In the genomic region with DNA sequence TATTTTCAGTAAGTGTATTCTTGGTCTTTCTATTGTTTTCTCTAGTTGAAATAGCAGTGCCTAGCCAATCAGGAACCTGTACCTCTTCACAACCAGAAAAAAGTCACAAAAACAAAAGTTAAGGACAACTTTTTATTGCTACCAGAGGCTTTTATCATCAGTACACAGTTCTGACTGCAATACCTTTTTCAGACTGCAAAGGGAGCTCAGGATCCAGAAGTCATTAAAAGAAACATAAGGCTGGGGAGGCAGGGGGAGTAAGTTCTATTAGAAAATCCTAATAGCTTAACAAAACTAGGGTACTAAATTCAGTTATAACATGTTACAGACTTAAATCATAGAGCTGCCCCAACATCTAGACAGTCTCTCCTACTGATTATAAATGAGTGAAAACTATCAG, we compare ENCODE assay signal across 8 cellular contexts. TPM values are rescaled to one million over a fixed set of nuclear protein-coding genes. Genes with fewer than 3 reads are reported as not detected.
DNase-seq lines count a peak whose midpoint lies in the region; ATAC-seq and TF ChIP-seq lines count a peak whose summit lies in the region.

No MANE protein-coding gene starts in this region.

- H3K9me3 Mint-ChIP-seq in natural killer cell treated with Interleukin-12 subunit alpha and Interleukin-12 subunit beta and Interleukin-15 and Interleukin-18, amount 100 ng/mL, for 72 hours: no peaks in the 10 kb centered on the region
- no peaks in the 10 kb centered on the region for H3K9me3 Mint-ChIP-seq in activated T-helper 1 cell treated with anti-CD3 and anti-CD28 coated beads, Interleukin-12 subunit alpha, Interleukin-12 subunit beta, Interleukin-2, Interleukin-4 antibody, amounts not matched to agents 30 ng/mL and 10 ng/mL and 1 ng/mL, durations not matched to agents 14 hours and 24 hours and 36 hours

- peaks cover 17% of the 10 kb centered on the region for H3K36me3 Mint-ChIP-seq in natural killer cell treated with Interleukin-12 subunit alpha and Interleukin-12 subunit beta and Interleukin-15 and Interleukin-18, amount 100 ng/mL, for 72 hours
- peaks cover 40% of the 10 kb centered on the region for H3K36me3 Mint-ChIP-seq in activated T-helper 1 cell treated with anti-CD3 and anti-CD28 coated beads, Interleukin-12 subunit alpha, Interleukin-12 subunit beta, Interleukin-2, Interleukin-4 antibody, amounts not matched to agents 30 ng/mL and 10 ng/mL and 1 ng/mL, durations not matched to agents 14 hours and 24 hours and 36 hours (ENCODE audit: low read depth)

- peak; percentile 39 to 44 for TF ChIP-seq CTCF in mammary epithelial cell (conservative IDR thresholded peaks at IDR 0.05 in 1 of 2, IDR thresholded peaks at IDR 0.05 in 1 of 2; ENCODE audit: extremely low read depth in 1 of 2, insufficient read depth in 1 of 2, low read depth in 1 of 2, low read length in 2 of 2)

- no peaks in the 10 kb centered on the region for H3K9me3 ChIP-seq in mammary epithelial cell (replicated peaks; ENCODE audit: insufficient read depth, low read length)

- dilution Hi-C loops in mammary epithelial cell (cut with HindIII; ENCODE audit: low sequenced_read_pairs): no loop called here

- no peak overlapping the region for H3K27ac ChIP-seq in mammary epithelial cell (ENCODE audit: insufficient read depth, low read depth, low read length)

- ATAC-seq in natural killer cell treated with Interleukin-12 subunit alpha and Interleukin-12 subunit beta and Interleukin-15 and Interleukin-18, amount 100 ng/mL, for 72 hours: no peak

- H3K9ac ChIP-seq in mammary epithelial cell (ENCODE audit: insufficient read depth, low read length): no peak overlapping the region

- H3K4me1 Mint-ChIP-seq in natural killer cell treated with Interleukin-12 subunit alpha and Interleukin-12 subunit beta and Interleukin-15 and Interleukin-18, amount 100 ng/mL, for 72 hours (ENCODE audit: low read depth in 2 of 2): peaks cover 5 to 12% of the 10 kb centered on the region in 2 donors
- H3K4me1 Mint-ChIP-seq in activated T-helper 1 cell treated with anti-CD3 and anti-CD28 coated beads, Interleukin-12 subunit alpha, Interleukin-12 subunit beta, Interleukin-2, Interleukin-4 antibody, amounts not matched to agents 30 ng/mL and 10 ng/mL and 1 ng/mL, durations not matched to agents 14 hours and 24 hours and 36 hours (ENCODE audit: low read depth): peaks cover under 1% of the 10 kb centered on the region

- H3K79me2 ChIP-seq in mammary epithelial cell (ENCODE audit: insufficient read depth, low read length): peaks cover 25% of the 10 kb centered on the region

- H3K4me2 ChIP-seq in mammary epithelial cell (ENCODE audit: insufficient read depth, low read depth, low read length): no peak overlapping the region

- H2AFZ ChIP-seq in mammary epithelial cell (ENCODE audit: low read depth, low read length): no peak overlapping the region

- CTCF ChIA-PET in mammary epithelial cell (lab: Charles Lee; ENCODE audit: low non-redundant PET): interaction anchor here (0.7 kb wide), 1 partner anchor 82 kb away, joined by 4 read pairs; no protein-coding TSS in a partner anchor

- H3K36me3 ChIP-seq in mammary epithelial cell (ENCODE audit: insufficient read depth, low read length): peaks cover 25% of the 10 kb centered on the region

- intact Hi-C loops in mammary epithelial cell (cut with micrococcal nuclease): loop anchor here (1.0 kb wide), 1 partner anchor 156 kb away; no protein-coding TSS in a partner anchor
- intact Hi-C loops in activated T-helper 1 cell treated with anti-CD3 and anti-CD28 coated beads, Interleukin-12 subunit alpha, Interleukin-12 subunit beta, Interleukin-2, Interleukin-4 antibody, amounts not matched to agents 30 ng/mL and 10 ng/mL and 1 ng/mL, durations not matched to agents 14 hours and 24 hours and 36 hours (cut with micrococcal nuclease): loop anchor here (1.0 to 10.0 kb wide), 2 partner anchors 156 to 292 kb away; no protein-coding TSS in a partner anchor

- H3K27me3 ChIP-seq in mammary epithelial cell (ENCODE audit: insufficient read depth, low read length): no peaks in the 10 kb centered on the region

- peak overlapping the region; percentile 6 to 29 for H3K27ac Mint-ChIP-seq in natural killer cell treated with Interleukin-12 subunit alpha and Interleukin-12 subunit beta and Interleukin-15 and Interleukin-18, amount 100 ng/mL, for 72 hours
- H3K27ac Mint-ChIP-seq in activated T-helper 1 cell treated with anti-CD3 and anti-CD28 coated beads, Interleukin-12 subunit alpha, Interleukin-12 subunit beta, Interleukin-2, Interleukin-4 antibody, amounts not matched to agents 30 ng/mL and 10 ng/mL and 1 ng/mL, durations not matched to agents 14 hours and 24 hours and 36 hours: no peak overlapping the region

- no peak overlapping the region for H3K4me3 ChIP-seq in mammary epithelial cell (replicated peaks in 1 of 3; ENCODE audit: insufficient read depth in 1 of 3, low read depth in 2 of 3, low read length in 3 of 3)

- DNase-seq in ELR (ENCODE audit: low read depth): peak; percentile 58
- DNase-seq in Kasumi-1 (lab: John Stamatoyannopoulos, UW): peak; percentile 67 to 68
- DNase-seq in mammary epithelial cell: no peak
- DNase-seq in natural killer cell treated with Interleukin-12 subunit alpha and Interleukin-12 subunit beta and Interleukin-15 and Interleukin-18, amount 100 ng/mL, for 72 hours (ENCODE audit: low spot score): no peak
- no peak for DNase-seq in COR-L47 (lab: John Stamatoyannopoulos, UW)
- no peak for DNase-seq in activated T-helper 1 cell treated with anti-CD3 and anti-CD28 coated beads, Interleukin-12 subunit alpha, Interleukin-12 subunit beta, Interleukin-2, Interleukin-4 antibody, amounts not matched to agents 30 ng/mL and 10 ng/mL and 1 ng/mL, durations not matched to agents 14 hours and 24 hours and 36 hours (ENCODE audit: low spot score)
- no peak for DNase-seq in NCI-H524 (lab: John Stamatoyannopoulos, UW)
- no peak for DNase-seq in NCI-H524 treated with DMSO at 0.1 percent for 48 hours (lab: John Stamatoyannopoulos, UW)

- H4K20me1 ChIP-seq in mammary epithelial cell (ENCODE audit: insufficient read depth, low read length): no peaks in the 10 kb centered on the region

- no TSS peak for BruUV-seq in mammary epithelial cell (replicated peaks; lab: Mats Ljungman, UMichigan)

- peaks cover 13% of the 10 kb centered on the region for H3K4me1 ChIP-seq in mammary epithelial cell (ENCODE audit: insufficient read depth, low read length)

- no peaks in the 10 kb centered on the region for H3K27me3 Mint-ChIP-seq in natural killer cell treated with Interleukin-12 subunit alpha and Interleukin-12 subunit beta and Interleukin-15 and Interleukin-18, amount 100 ng/mL, for 72 hours
- no peaks in the 10 kb centered on the region for H3K27me3 Mint-ChIP-seq in activated T-helper 1 cell treated with anti-CD3 and anti-CD28 coated beads, Interleukin-12 subunit alpha, Interleukin-12 subunit beta, Interleukin-2, Interleukin-4 antibody, amounts not matched to agents 30 ng/mL and 10 ng/mL and 1 ng/mL, durations not matched to agents 14 hours and 24 hours and 36 hours (ENCODE audit: insufficient read depth)

- in situ Hi-C loops in mammary epithelial cell (cut with MboI; ENCODE audit: low sequenced_read_pairs in 2 of 2): loop anchor here (10.0 to 25.0 kb wide), 3 partner anchors 158 to 535 kb away; no protein-coding TSS in a partner anchor

- H3K4me3 Mint-ChIP-seq in natural killer cell treated with Interleukin-12 subunit alpha and Interleukin-12 subunit beta and Interleukin-15 and Interleukin-18, amount 100 ng/mL, for 72 hours: no peak overlapping the region
- no peak overlapping the region for H3K4me3 Mint-ChIP-seq in activated T-helper 1 cell treated with anti-CD3 and anti-CD28 coated beads, Interleukin-12 subunit alpha, Interleukin-12 subunit beta, Interleukin-2, Interleukin-4 antibody, amounts not matched to agents 30 ng/mL and 10 ng/mL and 1 ng/mL, durations not matched to agents 14 hours and 24 hours and 36 hours

RNA-seq across cellular contexts. Expression of a gene that starts 28.8 kb away (rescaled TPM):
- total RNA-seq in mammary epithelial cell: 100 to 1,000 TPM; 177 to 250 TPM
- 206 TPM for polyA plus RNA-seq in mammary epithelial cell
- polyA minus RNA-seq in mammary epithelial cell: 499 TPM
- 100 to 1,000 TPM; 152 to 164 TPM for total RNA-seq in natural killer cell treated with Interleukin-12 subunit alpha and Interleukin-12 subunit beta and Interleukin-15 and Interleukin-18, amount 100 ng/mL, for 72 hours
- 236 and 253 TPM in 2 replicates for total RNA-seq in activated T-helper 1 cell treated with anti-CD3 and anti-CD28 coated beads, Interleukin-12 subunit alpha, Interleukin-12 subunit beta, Interleukin-2, Interleukin-4 antibody, amounts not matched to agents 30 ng/mL and 10 ng/mL and 1 ng/mL, durations not matched to agents 14 hours and 24 hours and 36 hours

Comparison
In these comparisons a context has a peak if more than half of its experiments do, and no peak if none do; other contexts are left out.
1. DNase-seq: peak in ELR (single experiment) and Kasumi-1 (2 of 2); none in mammary epithelial cell (single experiment), natural killer cell treated with Interleukin-12 subunit alpha and Interleukin-12 subunit beta and Interleukin-15 and Interleukin-18, amount 100 ng/mL, for 72 hours (single experiment), COR-L47 (single experiment), activated T-helper 1 cell treated with anti-CD3 and anti-CD28 coated beads, Interleukin-12 subunit alpha, Interleukin-12 subunit beta, Interleukin-2, Interleukin-4 antibody, amounts not matched to agents 30 ng/mL and 10 ng/mL and 1 ng/mL, durations not matched to agents 14 hours and 24 hours and 36 hours (single experiment), NCI-H524 (0 of 2) and NCI-H524 treated with DMSO at 0.1 percent for 48 hours (single experiment).